In genomic region chr15:70109982-70110381, GRCh38 we compare ENCODE assay signal across 16 cellular contexts.
"Had no signal": no experiment of that assay in that cellular context is flagged by ENCODE, and none has a peak within 500 bp of the region (broad histone marks: within the 10 kb centered on the region; RNA-seq: fewer than 3 reads in every experiment).

No MANE protein-coding gene starts in this region.

- H3K27ac ChIP-seq: heart right ventricle, tibial artery had no signal

- H3K27me3 ChIP-seq: heart right ventricle, tibial artery had no signal

- H3K36me3 ChIP-seq: heart right ventricle, tibial artery had no signal

- DNase-seq: activated CD4-positive, alpha-beta T cell treated with anti-CD3 and anti-CD28 coated beads for 1 hour; activated CD4-positive, alpha-beta T cell treated with anti-CD3 and anti-CD28 coated beads, Interleukin-2, amount 50 U/mL, for 1 hour; activated CD8-positive, alpha-beta T cell treated with anti-CD3 and anti-CD28 coated beads, Interleukin-2, amount 10 ng/mL, durations not matched to agents 7 days and 5 days; activated gamma-delta T cell; dermis blood vessel endothelial cell; effector CD8-positive, alpha-beta T cell; erythroblast; foreskin fibroblast; heart right ventricle; left colon; naive B cell; occipital lobe; small intestine; stimulated activated CD4-positive, alpha-beta T cell treated with anti-CD3 and anti-CD28 coated beads, Interleukin-2, amount 100 ng/mL, for 24 hours; stimulated activated naive CD8-positive, alpha-beta T cell treated with anti-CD3 and anti-CD28 coated beads, Interleukin-15, amount 100 ng/mL, for 72 hours; tibial artery had no signal

- H3K4me3 ChIP-seq: heart right ventricle, tibial artery had no signal

- H3K9me3 ChIP-seq: heart right ventricle, tibial artery had no signal
